In genomic region chr4:151641167-151641566, GRCh38 we compare ENCODE assay signal across 15 cellular contexts.
A peak's percentile ranks its signal among the peaks of the same experiment; 100 is the strongest.
DNase-seq lines count a peak whose midpoint lies in the region; ATAC-seq, FAIRE-seq and TF ChIP-seq lines count a peak whose summit lies in the region.
"Had no signal": no experiment of that assay in that cellular context is flagged by ENCODE, and none has a peak within 500 bp of the region (broad histone marks: within the 10 kb centered on the region; RNA-seq: fewer than 3 reads in every experiment).

No MANE protein-coding gene starts in this region.

- TF ChIP-seq POLR2A in H1 (IDR thresholded peaks at IDR 0.05; ENCODE audit: control extremely low read depth in 1 of 2, low read depth in 2 of 2, low read length in 2 of 2): no peak

- FAIRE-seq in H1 (lab: Jason Lieb, UNC): no peak
- FAIRE-seq: urothelium cell line had no signal

- H3K36me3 ChIP-seq in H1 (ENCODE audit: control insufficient read depth in 2 of 4, insufficient read depth in 4 of 4, low read length in 3 of 4): no peaks in the 10 kb centered on the region; a peak in 1 of 8 replicates

- H3K23me2 ChIP-seq in H1 (ENCODE audit: low read depth, low read length): no peaks in the 10 kb centered on the region; the same call in 1 of the 2 replicates

- DNase-seq in GM12865 (ENCODE audit: low read depth): peak; percentile 26
- DNase-seq in NOMO-1 treated with DMSO at 0.1 percent for 48 hours (lab: John Stamatoyannopoulos, UW; ENCODE audit: unreplicated experiment): peak; percentile 86
- no peak for DNase-seq in H1 (ENCODE audit: low read depth in 1 of 2, low spot score in 2 of 2)
- DNase-seq in renal cortical epithelial cell (ENCODE audit: low read depth): peak; percentile 80
- DNase-seq in stimulated activated naive CD8-positive, alpha-beta T cell treated with anti-CD3 and anti-CD28 coated beads, Interleukin-15, Interleukin-2, amounts not matched to agents 100 U/mL and 50 U/mL, for 24 hours: no peak
- DNase-seq: activated CD4-positive, alpha-beta T cell treated with anti-CD3 and anti-CD28 coated beads, Interleukin-2, amount 50 U/mL, for 48 hours; activated naive CD4-positive, alpha-beta T cell treated with anti-CD3 and anti-CD28 coated beads for 36 hours; DMS79 treated with DMSO at 0.1 percent for 48 hours; mucosa of descending colon had no signal

- H3K56ac ChIP-seq in H1 (replicated peaks; ENCODE audit: insufficient read length, low read depth, low read length): no peak overlapping the region

- H3K27ac ChIP-seq in H1 (ENCODE audit: low read depth, low read length): no peak overlapping the region
- H3K27ac ChIP-seq: SK-N-MC had no signal

- H3K4me2 ChIP-seq in H1 (ENCODE audit: insufficient read depth in 1 of 2, low read depth in 2 of 2, low read length in 2 of 2): no peak overlapping the region

- no peak overlapping the region for H2AFZ ChIP-seq in H1 (ENCODE audit: low read length)

- TF ChIP-seq CTCF in GM12865 (IDR thresholded peaks at IDR 0.05; ENCODE audit: insufficient read depth, low read depth, low read length, missing control alignments) (no peak), H1 (IDR thresholded peaks at IDR 0.05; ENCODE audit: control extremely low read depth in 1 of 3, insufficient read depth in 1 of 3, low read depth in 1 of 3, low read length in 3 of 3) (no peak)

- TF ChIP-seq RAD21 in H1 (IDR thresholded peaks at IDR 0.05 in 1 of 2, conservative IDR thresholded peaks at IDR 0.05 in 1 of 2; ENCODE audit: low read depth in 2 of 2, low read length in 2 of 2): no peak

- no peaks in the 10 kb centered on the region for H3K79me2 ChIP-seq in H1 (ENCODE audit: control insufficient read depth in 1 of 2, insufficient read depth in 2 of 2, low read length in 2 of 2)

- no peak overlapping the region for H2BK12ac ChIP-seq in H1 (ENCODE audit: low read depth, low read length)

- no peak overlapping the region for H3K4ac ChIP-seq in H1 (replicated peaks; ENCODE audit: insufficient read length, low read depth, low read length)

- no peak overlapping the region for H3K18ac ChIP-seq in H1 (ENCODE audit: extremely low read depth, low read length)

- no peak overlapping the region for H2BK5ac ChIP-seq in H1 (ENCODE audit: low read depth, low read length)

- H2BK15ac ChIP-seq in H1 (ENCODE audit: low read length): no peak overlapping the region

- no peak overlapping the region for H3K9ac ChIP-seq in H1 (replicated peaks in 1 of 4; ENCODE audit: extremely low read depth in 1 of 4, low read depth in 3 of 4, low read length in 3 of 4)

- H3K23ac ChIP-seq in H1 (ENCODE audit: insufficient read length): no peak overlapping the region

- H3K9me3 ChIP-seq in H1 (ENCODE audit: insufficient read depth in 2 of 2, low read depth in 1 of 2, low read length in 1 of 2): no peaks in the 10 kb centered on the region
- H3K9me3 ChIP-seq: mucosa of descending colon had no signal

- H3K79me1 ChIP-seq in H1 (ENCODE audit: low read depth, low read length): no peaks in the 10 kb centered on the region; the same call in 1 of the 2 replicates

- no peak overlapping the region for H4K8ac ChIP-seq in H1 (ENCODE audit: extremely low read depth, insufficient read depth, low read length)

- H3K27me3 ChIP-seq in H1 (replicated peaks in 1 of 4; ENCODE audit: control insufficient read depth in 3 of 4, extremely low read depth in 1 of 4, insufficient read depth in 3 of 4, low read length in 3 of 4): no peaks in the 10 kb centered on the region

- no peak for TF ChIP-seq EP300 in H1 (IDR thresholded peaks at IDR 0.05; ENCODE audit: borderline replicate concordance in 1 of 2, low read depth in 2 of 2, low read length in 2 of 2)

- CTCF ChIA-PET in H1 (lab: Charles Lee; ENCODE audit: partially characterized antibody): interaction anchor here (2.0 kb wide), 1 partner anchor 15 kb away, joined by 5 read pairs; no protein-coding TSS in a partner anchor

- H2BK20ac ChIP-seq in H1 (ENCODE audit: low read length): no peak overlapping the region

- POLR2A ChIA-PET in H1 (lab: Charles Lee; ENCODE audit: partially characterized antibody): interaction anchor here (0.6 kb wide), 1 partner anchor 21 kb away, joined by 3 read pairs; no protein-coding TSS in a partner anchor

- H2AK5ac ChIP-seq in H1 (ENCODE audit: low read depth, low read length): no peak overlapping the region

- ATAC-seq in HG02571 (IDR thresholded peaks at IDR 0.05; ENCODE audit: unreplicated experiment): no peak
- ATAC-seq in stimulated activated naive CD8-positive, alpha-beta T cell treated with anti-CD3 and anti-CD28 coated beads, Interleukin-15, Interleukin-2, amounts not matched to agents 100 U/mL and 50 U/mL, for 24 hours: no peak
- no peak for ATAC-seq in GM21576 (IDR thresholded peaks at IDR 0.05; ENCODE audit: unreplicated experiment)
- ATAC-seq in GM21786 (IDR thresholded peaks at IDR 0.05; ENCODE audit: unreplicated experiment): no peak
- ATAC-seq: mucosa of descending colon had no signal

- no peak overlapping the region for H4K91ac ChIP-seq in H1 (replicated peaks; ENCODE audit: insufficient read length, low read length)

- H3K4me3 ChIP-seq in GM12865 (ENCODE audit: low read depth, low read length) (no peak overlapping the region), H1 (ENCODE audit: extremely low read depth in 1 of 4, insufficient read depth in 2 of 4, low read depth in 3 of 4, low read length in 4 of 4) (no peak overlapping the region)
- H3K4me3 ChIP-seq: mucosa of descending colon, SK-N-MC, skin epidermis had no signal

- H2BK120ac ChIP-seq in H1 (replicated peaks; ENCODE audit: low read depth, low read length): no peak overlapping the region

- 93% methylated on average over 2 of the region's 2 CpGs; no CpG with 5 or more reads in 1 of the 2 experiments for WGBS in H1 (ENCODE audit: extremely low coverage in 1 of 2, insufficient coverage in 1 of 2, insufficient read length in 1 of 2, insufficient replicate concordance in 2 of 2, low coverage in 1 of 2, low lambda C conversion rate in 2 of 2, missing lambda C conversion rate in 1 of 2), 2 experiments

- H3K4me1 ChIP-seq in H1 (replicated peaks in 1 of 4; ENCODE audit: control insufficient read depth in 3 of 4, insufficient read depth in 4 of 4, low read length in 3 of 4): peaks cover 0 to 11% (median 2%) of the 10 kb centered on the region in 4 experiments; a peak in 2 of 7 replicates

- no peaks in the 10 kb centered on the region for H4K20me1 ChIP-seq in H1 (replicated peaks in 1 of 2; ENCODE audit: control insufficient read depth in 1 of 2, insufficient read depth in 2 of 2, low read length in 2 of 2)

- H4K5ac ChIP-seq in H1 (ENCODE audit: insufficient read length, low read depth, low read length): peak overlapping the region; percentile 19

- no peak overlapping the region for H3K14ac ChIP-seq in H1 (ENCODE audit: insufficient read length)

TF ChIP-seq in H1, 55 proteins besides CTCF, POLR2A, EP300 and RAD21:
- TF ChIP-seq SIX5 (IDR thresholded peaks at IDR 0.05; ENCODE audit: low read depth, low read length): no peak
- no peak for TF ChIP-seq SP1 (IDR thresholded peaks at IDR 0.05; ENCODE audit: low read depth, low read length)
- no peak for TF ChIP-seq SUZ12 (IDR thresholded peaks at IDR 0.05; ENCODE audit: low read length)
- no peak for TF ChIP-seq MAFK (IDR thresholded peaks at IDR 0.05; ENCODE audit: low read depth, low read length)
- no peak for TF ChIP-seq TAF7 (optimal IDR thresholded peaks at IDR 0.05; ENCODE audit: borderline replicate concordance, low read depth, low read length)
- TF ChIP-seq SIRT6 (IDR thresholded peaks at IDR 0.05; ENCODE audit: low read length): no peak
- TF ChIP-seq PHF8 (conservative IDR thresholded peaks at IDR 0.05; ENCODE audit: low read depth, low read length): no peak
TF ChIP-seq in H1: peak in this region for 0.

Comparison
In these comparisons a context has a peak if more than half of its experiments do, and no peak if none do; other contexts are left out.
1. DNase-seq: peak in GM12865 (single experiment), NOMO-1 treated with DMSO at 0.1 percent for 48 hours (single experiment) and renal cortical epithelial cell (single experiment); none in H1 (0 of 2) and stimulated activated naive CD8-positive, alpha-beta T cell treated with anti-CD3 and anti-CD28 coated beads, Interleukin-15, Interleukin-2, amounts not matched to agents 100 U/mL and 50 U/mL, for 24 hours (single experiment).